In the genomic region with DNA sequence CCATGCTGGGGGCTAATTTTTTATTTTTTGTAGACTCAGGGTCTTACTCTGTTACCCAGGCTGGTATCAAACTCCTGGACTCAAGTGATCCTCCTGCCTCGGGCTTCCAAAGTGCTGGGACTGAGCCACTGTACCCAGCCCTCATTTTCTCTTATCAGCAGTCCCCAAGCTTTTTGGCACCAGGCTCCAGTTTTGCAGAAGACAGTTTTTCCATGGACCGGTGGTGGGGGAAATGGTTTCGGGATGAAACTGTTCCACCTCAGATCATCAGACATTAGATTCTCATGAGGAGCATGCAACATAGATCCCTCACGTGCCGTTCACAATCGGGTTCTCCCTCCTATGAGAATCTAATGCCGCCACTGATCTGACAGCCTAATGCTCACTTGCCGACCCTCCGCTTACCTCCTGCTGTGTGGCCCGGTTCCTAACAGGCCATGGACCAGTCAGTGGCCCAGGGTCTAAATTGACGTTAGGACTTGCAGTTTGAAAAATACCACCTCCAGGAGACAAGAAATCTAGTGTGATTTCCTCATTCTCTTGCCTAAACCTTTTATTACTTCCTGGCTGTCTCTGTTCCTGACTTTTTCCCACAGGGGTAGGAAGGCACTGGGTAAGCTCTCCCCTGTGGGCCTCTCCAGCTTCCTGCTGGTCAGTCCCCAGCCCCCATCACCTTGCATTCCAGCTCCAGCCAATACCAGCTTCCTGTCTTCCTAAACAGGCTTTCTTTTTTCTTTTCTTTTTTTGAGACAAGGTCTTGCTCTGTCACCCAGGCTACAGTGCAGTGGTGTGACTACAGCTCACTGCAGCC, we compare ENCODE assay signal across 1 cellular context.
A peak's percentile ranks its signal among the peaks of the same experiment; 100 is the strongest.
TF ChIP-seq lines count a peak whose summit lies in the region.

No MANE protein-coding gene starts in this region.

TF ChIP-seq in HepG2, 621 proteins besides CTCF, POLR2A, EP300 and RAD21 (continued from another document and continues in another):
- TF ChIP-seq HOXA7 (CRISPR knock-in tag; IDR thresholded peaks at IDR 0.05), result no peak
- peak; percentile 52 for TF ChIP-seq GABPB1 (CRISPR knock-in tag; IDR thresholded peaks at IDR 0.05)
- TF ChIP-seq, protein P1, sequence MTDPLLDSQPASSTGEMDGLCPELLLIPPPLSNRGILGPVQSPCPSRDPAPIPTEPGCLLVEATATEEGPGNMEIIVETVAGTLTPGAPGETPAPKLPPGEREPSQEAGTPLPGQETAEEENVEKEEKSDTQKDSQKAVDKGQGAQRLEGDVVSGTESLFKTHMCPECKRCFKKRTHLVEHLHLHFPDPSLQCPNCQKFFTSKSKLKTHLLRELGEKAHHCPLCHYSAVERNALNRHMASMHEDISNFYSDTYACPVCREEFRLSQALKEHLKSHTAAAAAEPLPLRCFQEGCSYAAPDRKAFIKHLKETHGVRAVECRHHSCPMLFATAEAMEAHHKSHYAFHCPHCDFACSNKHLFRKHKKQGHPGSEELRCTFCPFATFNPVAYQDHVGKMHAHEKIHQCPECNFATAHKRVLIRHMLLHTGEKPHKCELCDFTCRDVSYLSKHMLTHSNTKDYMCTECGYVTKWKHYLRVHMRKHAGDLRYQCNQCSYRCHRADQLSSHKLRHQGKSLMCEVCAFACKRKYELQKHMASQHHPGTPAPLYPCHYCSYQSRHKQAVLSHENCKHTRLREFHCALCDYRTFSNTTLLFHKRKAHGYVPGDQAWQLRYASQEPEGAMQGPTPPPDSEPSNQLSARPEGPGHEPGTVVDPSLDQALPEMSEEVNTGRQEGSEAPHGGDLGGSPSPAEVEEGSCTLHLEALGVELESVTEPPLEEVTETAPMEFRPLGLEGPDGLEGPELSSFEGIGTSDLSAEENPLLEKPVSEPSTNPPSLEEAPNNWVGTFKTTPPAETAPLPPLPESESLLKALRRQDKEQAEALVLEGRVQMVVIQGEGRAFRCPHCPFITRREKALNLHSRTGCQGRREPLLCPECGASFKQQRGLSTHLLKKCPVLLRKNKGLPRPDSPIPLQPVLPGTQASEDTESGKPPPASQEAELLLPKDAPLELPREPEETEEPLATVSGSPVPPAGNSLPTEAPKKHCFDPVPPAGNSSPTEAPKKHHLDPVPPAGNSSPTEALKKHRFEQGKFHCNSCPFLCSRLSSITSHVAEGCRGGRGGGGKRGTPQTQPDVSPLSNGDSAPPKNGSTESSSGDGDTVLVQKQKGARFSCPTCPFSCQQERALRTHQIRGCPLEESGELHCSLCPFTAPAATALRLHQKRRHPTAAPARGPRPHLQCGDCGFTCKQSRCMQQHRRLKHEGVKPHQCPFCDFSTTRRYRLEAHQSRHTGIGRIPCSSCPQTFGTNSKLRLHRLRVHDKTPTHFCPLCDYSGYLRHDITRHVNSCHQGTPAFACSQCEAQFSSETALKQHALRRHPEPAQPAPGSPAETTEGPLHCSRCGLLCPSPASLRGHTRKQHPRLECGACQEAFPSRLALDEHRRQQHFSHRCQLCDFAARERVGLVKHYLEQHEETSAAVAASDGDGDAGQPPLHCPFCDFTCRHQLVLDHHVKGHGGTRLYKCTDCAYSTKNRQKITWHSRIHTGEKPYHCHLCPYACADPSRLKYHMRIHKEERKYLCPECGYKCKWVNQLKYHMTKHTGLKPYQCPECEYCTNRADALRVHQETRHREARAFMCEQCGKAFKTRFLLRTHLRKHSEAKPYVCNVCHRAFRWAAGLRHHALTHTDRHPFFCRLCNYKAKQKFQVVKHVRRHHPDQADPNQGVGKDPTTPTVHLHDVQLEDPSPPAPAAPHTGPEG (CRISPR knock-in tag; IDR thresholded peaks at IDR 0.05), result peak; percentile 2; the same call in 1 of the 2 replicates
- TF ChIP-seq, protein P2, sequence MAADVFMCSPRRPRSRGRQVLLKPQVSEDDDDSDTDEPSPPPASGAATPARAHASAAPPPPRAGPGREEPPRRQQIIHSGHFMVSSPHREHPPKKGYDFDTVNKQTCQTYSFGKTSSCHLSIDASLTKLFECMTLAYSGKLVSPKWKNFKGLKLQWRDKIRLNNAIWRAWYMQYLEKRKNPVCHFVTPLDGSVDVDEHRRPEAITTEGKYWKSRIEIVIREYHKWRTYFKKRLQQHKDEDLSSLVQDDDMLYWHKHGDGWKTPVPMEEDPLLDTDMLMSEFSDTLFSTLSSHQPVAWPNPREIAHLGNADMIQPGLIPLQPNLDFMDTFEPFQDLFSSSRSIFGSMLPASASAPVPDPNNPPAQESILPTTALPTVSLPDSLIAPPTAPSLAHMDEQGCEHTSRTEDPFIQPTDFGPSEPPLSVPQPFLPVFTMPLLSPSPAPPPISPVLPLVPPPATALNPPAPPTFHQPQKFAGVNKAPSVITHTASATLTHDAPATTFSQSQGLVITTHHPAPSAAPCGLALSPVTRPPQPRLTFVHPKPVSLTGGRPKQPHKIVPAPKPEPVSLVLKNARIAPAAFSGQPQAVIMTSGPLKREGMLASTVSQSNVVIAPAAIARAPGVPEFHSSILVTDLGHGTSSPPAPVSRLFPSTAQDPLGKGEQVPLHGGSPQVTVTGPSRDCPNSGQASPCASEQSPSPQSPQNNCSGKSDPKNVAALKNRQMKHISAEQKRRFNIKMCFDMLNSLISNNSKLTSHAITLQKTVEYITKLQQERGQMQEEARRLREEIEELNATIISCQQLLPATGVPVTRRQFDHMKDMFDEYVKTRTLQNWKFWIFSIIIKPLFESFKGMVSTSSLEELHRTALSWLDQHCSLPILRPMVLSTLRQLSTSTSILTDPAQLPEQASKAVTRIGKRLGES (CRISPR knock-in tag; IDR thresholded peaks at IDR 0.05; ENCODE audit: borderline replicate concordance), result no peak
- TF ChIP-seq, protein P3, sequence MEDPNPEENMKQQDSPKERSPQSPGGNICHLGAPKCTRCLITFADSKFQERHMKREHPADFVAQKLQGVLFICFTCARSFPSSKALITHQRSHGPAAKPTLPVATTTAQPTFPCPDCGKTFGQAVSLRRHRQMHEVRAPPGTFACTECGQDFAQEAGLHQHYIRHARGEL (CRISPR knock-in tag; IDR thresholded peaks at IDR 0.05), result no peak
- TF ChIP-seq, protein P4, sequence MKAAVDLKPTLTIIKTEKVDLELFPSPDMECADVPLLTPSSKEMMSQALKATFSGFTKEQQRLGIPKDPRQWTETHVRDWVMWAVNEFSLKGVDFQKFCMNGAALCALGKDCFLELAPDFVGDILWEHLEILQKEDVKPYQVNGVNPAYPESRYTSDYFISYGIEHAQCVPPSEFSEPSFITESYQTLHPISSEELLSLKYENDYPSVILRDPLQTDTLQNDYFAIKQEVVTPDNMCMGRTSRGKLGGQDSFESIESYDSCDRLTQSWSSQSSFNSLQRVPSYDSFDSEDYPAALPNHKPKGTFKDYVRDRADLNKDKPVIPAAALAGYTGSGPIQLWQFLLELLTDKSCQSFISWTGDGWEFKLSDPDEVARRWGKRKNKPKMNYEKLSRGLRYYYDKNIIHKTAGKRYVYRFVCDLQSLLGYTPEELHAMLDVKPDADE (CRISPR knock-in tag; IDR thresholded peaks at IDR 0.05), result no peak
- TF ChIP-seq CEBPG (CRISPR knock-in tag; IDR thresholded peaks at IDR 0.05), result no peak
- no peak for TF ChIP-seq ZFP36L2 (CRISPR knock-in tag; IDR thresholded peaks at IDR 0.05)
- TF ChIP-seq, protein P5, sequence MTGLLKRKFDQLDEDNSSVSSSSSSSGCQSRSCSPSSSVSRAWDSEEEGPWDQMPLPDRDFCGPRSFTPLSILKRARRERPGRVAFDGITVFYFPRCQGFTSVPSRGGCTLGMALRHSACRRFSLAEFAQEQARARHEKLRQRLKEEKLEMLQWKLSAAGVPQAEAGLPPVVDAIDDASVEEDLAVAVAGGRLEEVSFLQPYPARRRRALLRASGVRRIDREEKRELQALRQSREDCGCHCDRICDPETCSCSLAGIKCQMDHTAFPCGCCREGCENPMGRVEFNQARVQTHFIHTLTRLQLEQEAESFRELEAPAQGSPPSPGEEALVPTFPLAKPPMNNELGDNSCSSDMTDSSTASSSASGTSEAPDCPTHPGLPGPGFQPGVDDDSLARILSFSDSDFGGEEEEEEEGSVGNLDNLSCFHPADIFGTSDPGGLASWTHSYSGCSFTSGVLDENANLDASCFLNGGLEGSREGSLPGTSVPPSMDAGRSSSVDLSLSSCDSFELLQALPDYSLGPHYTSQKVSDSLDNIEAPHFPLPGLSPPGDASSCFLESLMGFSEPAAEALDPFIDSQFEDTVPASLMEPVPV (CRISPR knock-in tag; IDR thresholded peaks at IDR 0.05), result no peak
- TF ChIP-seq NFYC (CRISPR knock-in tag; IDR thresholded peaks at IDR 0.05), result no peak; the same call in 1 of the 2 replicates
- TF ChIP-seq, protein P6, sequence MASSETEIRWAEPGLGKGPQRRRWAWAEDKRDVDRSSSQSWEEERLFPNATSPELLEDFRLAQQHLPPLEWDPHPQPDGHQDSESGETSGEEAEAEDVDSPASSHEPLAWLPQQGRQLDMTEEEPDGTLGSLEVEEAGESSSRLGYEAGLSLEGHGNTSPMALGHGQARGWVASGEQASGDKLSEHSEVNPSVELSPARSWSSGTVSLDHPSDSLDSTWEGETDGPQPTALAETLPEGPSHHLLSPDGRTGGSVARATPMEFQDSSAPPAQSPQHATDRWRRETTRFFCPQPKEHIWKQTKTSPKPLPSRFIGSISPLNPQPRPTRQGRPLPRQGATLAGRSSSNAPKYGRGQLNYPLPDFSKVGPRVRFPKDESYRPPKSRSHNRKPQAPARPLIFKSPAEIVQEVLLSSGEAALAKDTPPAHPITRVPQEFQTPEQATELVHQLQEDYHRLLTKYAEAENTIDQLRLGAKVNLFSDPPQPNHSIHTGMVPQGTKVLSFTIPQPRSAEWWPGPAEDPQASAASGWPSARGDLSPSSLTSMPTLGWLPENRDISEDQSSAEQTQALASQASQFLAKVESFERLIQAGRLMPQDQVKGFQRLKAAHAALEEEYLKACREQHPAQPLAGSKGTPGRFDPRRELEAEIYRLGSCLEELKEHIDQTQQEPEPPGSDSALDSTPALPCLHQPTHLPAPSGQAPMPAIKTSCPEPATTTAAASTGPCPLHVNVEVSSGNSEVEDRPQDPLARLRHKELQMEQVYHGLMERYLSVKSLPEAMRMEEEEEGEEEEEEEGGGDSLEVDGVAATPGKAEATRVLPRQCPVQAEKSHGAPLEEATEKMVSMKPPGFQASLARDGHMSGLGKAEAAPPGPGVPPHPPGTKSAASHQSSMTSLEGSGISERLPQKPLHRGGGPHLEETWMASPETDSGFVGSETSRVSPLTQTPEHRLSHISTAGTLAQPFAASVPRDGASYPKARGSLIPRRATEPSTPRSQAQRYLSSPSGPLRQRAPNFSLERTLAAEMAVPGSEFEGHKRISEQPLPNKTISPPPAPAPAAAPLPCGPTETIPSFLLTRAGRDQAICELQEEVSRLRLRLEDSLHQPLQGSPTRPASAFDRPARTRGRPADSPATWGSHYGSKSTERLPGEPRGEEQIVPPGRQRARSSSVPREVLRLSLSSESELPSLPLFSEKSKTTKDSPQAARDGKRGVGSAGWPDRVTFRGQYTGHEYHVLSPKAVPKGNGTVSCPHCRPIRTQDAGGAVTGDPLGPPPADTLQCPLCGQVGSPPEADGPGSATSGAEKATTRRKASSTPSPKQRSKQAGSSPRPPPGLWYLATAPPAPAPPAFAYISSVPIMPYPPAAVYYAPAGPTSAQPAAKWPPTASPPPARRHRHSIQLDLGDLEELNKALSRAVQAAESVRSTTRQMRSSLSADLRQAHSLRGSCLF (CRISPR knock-in tag; IDR thresholded peaks at IDR 0.05; ENCODE audit: borderline replicate concordance), result no peak
- TF ChIP-seq TBX2 (CRISPR knock-in tag; IDR thresholded peaks at IDR 0.05; ENCODE audit: borderline replicate concordance), result peak; percentile 30; the same call in 1 of the 2 replicates
- TF ChIP-seq PAX8 (CRISPR knock-in tag; IDR thresholded peaks at IDR 0.05; ENCODE audit: borderline replicate concordance), result no peak
- TF ChIP-seq, protein P7, sequence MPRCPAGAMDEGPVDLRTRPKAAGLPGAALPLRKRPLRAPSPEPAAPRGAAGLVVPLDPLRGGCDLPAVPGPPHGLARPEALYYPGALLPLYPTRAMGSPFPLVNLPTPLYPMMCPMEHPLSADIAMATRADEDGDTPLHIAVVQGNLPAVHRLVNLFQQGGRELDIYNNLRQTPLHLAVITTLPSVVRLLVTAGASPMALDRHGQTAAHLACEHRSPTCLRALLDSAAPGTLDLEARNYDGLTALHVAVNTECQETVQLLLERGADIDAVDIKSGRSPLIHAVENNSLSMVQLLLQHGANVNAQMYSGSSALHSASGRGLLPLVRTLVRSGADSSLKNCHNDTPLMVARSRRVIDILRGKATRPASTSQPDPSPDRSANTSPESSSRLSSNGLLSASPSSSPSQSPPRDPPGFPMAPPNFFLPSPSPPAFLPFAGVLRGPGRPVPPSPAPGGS (CRISPR knock-in tag; IDR thresholded peaks at IDR 0.05), result no peak
- no peak for TF ChIP-seq ZNF670 (CRISPR knock-in tag; IDR thresholded peaks at IDR 0.05; ENCODE audit: borderline replicate concordance)
- TF ChIP-seq XRCC5 (optimal IDR thresholded peaks at IDR 0.05; ENCODE audit: low read length), result no peak
- TF ChIP-seq, protein P8, sequence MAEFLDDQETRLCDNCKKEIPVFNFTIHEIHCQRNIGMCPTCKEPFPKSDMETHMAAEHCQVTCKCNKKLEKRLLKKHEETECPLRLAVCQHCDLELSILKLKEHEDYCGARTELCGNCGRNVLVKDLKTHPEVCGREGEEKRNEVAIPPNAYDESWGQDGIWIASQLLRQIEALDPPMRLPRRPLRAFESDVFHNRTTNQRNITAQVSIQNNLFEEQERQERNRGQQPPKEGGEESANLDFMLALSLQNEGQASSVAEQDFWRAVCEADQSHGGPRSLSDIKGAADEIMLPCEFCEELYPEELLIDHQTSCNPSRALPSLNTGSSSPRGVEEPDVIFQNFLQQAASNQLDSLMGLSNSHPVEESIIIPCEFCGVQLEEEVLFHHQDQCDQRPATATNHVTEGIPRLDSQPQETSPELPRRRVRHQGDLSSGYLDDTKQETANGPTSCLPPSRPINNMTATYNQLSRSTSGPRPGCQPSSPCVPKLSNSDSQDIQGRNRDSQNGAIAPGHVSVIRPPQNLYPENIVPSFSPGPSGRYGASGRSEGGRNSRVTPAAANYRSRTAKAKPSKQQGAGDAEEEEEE (CRISPR knock-in tag; IDR thresholded peaks at IDR 0.05; ENCODE audit: borderline replicate concordance), result no peak
- no peak for TF ChIP-seq SMYD3 (CRISPR knock-in tag; IDR thresholded peaks at IDR 0.05)
- TF ChIP-seq ZNF329 (CRISPR knock-in tag; IDR thresholded peaks at IDR 0.05; ENCODE audit: low read depth), result no peak
- TF ChIP-seq SIN3A (IDR thresholded peaks at IDR 0.05; ENCODE audit: borderline replicate concordance, low read depth, low read length), result no peak
- TF ChIP-seq ZBTB3 (CRISPR knock-in tag; IDR thresholded peaks at IDR 0.05; ENCODE audit: borderline replicate concordance, low read depth), result no peak
- TF ChIP-seq, protein P9, sequence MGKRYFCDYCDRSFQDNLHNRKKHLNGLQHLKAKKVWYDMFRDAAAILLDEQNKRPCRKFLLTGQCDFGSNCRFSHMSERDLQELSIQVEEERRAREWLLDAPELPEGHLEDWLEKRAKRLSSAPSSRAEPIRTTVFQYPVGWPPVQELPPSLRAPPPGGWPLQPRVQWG (CRISPR knock-in tag; IDR thresholded peaks at IDR 0.05; ENCODE audit: borderline replicate concordance, low read depth), result no peak
- no peak for TF ChIP-seq ZKSCAN1 (IDR thresholded peaks at IDR 0.05; ENCODE audit: low read length)
- no peak for TF ChIP-seq SUZ12 (IDR thresholded peaks at IDR 0.05; ENCODE audit: low read depth, low read length)
- TF ChIP-seq ISX (CRISPR knock-in tag; conservative IDR thresholded peaks at IDR 0.05), result 0 out of 2 replicates have a peak, but pooled peaks have one; percentile 60
